ENCODE assay signal across 8 cellular contexts in genomic region chrX:40646489-40647306, GRCh38. TPM values are rescaled to one million over a fixed set of nuclear protein-coding genes. Genes with fewer than 3 reads are reported as not detected.
DNase-seq lines count a peak whose midpoint lies in the region; ATAC-seq and TF ChIP-seq lines count a peak whose summit lies in the region.

No MANE protein-coding gene starts in this region.

- peak overlapping the region; percentile 72 to 98 (median 96) for H3K27ac Mint-ChIP-seq in CD4-positive, CD25-positive, alpha-beta regulatory T cell

- peak overlapping the region; percentile 92 for H3K4me3 ChIP-seq in CD4-positive, CD25-positive, alpha-beta regulatory T cell (ENCODE audit: low read depth, low read length)
- H3K4me3 ChIP-seq in cardiac fibroblast (replicated peaks in 1 of 2; ENCODE audit: low read depth in 2 of 2, low read length in 2 of 2): peak overlapping the region; percentile 64 to 79

- DNase-seq in CD4-positive, CD25-positive, alpha-beta regulatory T cell: peak; percentile 7 to 44 (median 23)
- DNase-seq in HT-29 (ENCODE audit: low spot score) (peak; percentile 36), UCSD-AML1 (lab: John Stamatoyannopoulos, UW; ENCODE audit: unreplicated experiment) (peak; percentile 25), cardiac fibroblast (ENCODE audit: low read depth in 2 of 2) (peak; percentile 17 to 39), iris pigment epithelial cell (ENCODE audit: low read depth) (peak; percentile 40), NCI-H1048 (lab: John Stamatoyannopoulos, UW) (no peak)
- DNase-seq in stimulated activated CD4-positive, alpha-beta T cell treated with anti-CD3 and anti-CD28 coated beads, Interleukin-1b, Interleukin-23, amount 100 ng/mL, for 4 hours (ENCODE audit: low read depth in 2 of 2): peak; percentile 6 to 18

- H3K4me3 Mint-ChIP-seq in CD4-positive, CD25-positive, alpha-beta regulatory T cell: peak overlapping the region; percentile 97 to 98 (median 98)

- no peaks in the 10 kb centered on the region for H3K9me3 ChIP-seq in CD4-positive, CD25-positive, alpha-beta regulatory T cell (ENCODE audit: control insufficient read depth in 2 of 2, low read length in 2 of 2)

- H3K4me1 ChIP-seq in CD4-positive, CD25-positive, alpha-beta regulatory T cell (ENCODE audit: control insufficient read depth, insufficient read depth, low read length, poor library complexity, severe bottlenecking): peaks cover 26% of the 10 kb centered on the region

- H3K9me3 Mint-ChIP-seq in CD4-positive, CD25-positive, alpha-beta regulatory T cell: peaks cover 0 to 2% (median 0%) of the 10 kb centered on the region in 7 donors

- no peaks in the 10 kb centered on the region for H3K27me3 ChIP-seq in CD4-positive, CD25-positive, alpha-beta regulatory T cell (ENCODE audit: control insufficient read depth, insufficient read depth, low read length)

- ATAC-seq in CD4-positive, CD25-positive, alpha-beta regulatory T cell (ENCODE audit: low read depth in 2 of 2): peak; percentile 7 to 13
- peak; percentile 28 for ATAC-seq in GM21367 (IDR thresholded peaks at IDR 0.05; ENCODE audit: unreplicated experiment)

- peaks cover 3% of the 10 kb centered on the region for H3K36me3 ChIP-seq in CD4-positive, CD25-positive, alpha-beta regulatory T cell (ENCODE audit: control insufficient read depth, insufficient read depth, low read length)

- H3K4me1 Mint-ChIP-seq in CD4-positive, CD25-positive, alpha-beta regulatory T cell: peaks cover 14 to 48% (median 21%) of the 10 kb centered on the region in 4 donors

- TF ChIP-seq CTCF in cardiac fibroblast (IDR thresholded peaks at IDR 0.05; ENCODE audit: low read depth, low read length): no peak

- H3K27me3 Mint-ChIP-seq in CD4-positive, CD25-positive, alpha-beta regulatory T cell: no peaks in the 10 kb centered on the region

- peak overlapping the region; percentile 89 for H3K27ac ChIP-seq in CD4-positive, CD25-positive, alpha-beta regulatory T cell (ENCODE audit: insufficient read depth, low read length, poor library complexity, severe bottlenecking)

- H3K36me3 Mint-ChIP-seq in CD4-positive, CD25-positive, alpha-beta regulatory T cell: peaks cover 15% of the 10 kb centered on the region

RNA-seq across cellular contexts. Expression of gene CXorf38, which starts 0.7 kb away (rescaled TPM):
- 26.0 TPM for total RNA-seq in CD4-positive, CD25-positive, alpha-beta regulatory T cell
- polyA plus RNA-seq in CD4-positive, CD25-positive, alpha-beta regulatory T cell: 10 to 100 TPM; 34.0 to 36.9 (median 35.9) TPM
- 8.1 and 9.7 TPM in 2 replicates for total RNA-seq in HT-29 (2014; rRNA removed; shearing (Covaris generic))

RNA-seq across cellular contexts. Expression of gene MPC1L, which starts 23.5 kb away (rescaled TPM):
- not detected for total RNA-seq in CD4-positive, CD25-positive, alpha-beta regulatory T cell
- under 1 TPM in 1 of 4 donors, not detected in 3; 0.42 TPM for polyA plus RNA-seq in CD4-positive, CD25-positive, alpha-beta regulatory T cell
- not detected in 2 replicates for total RNA-seq in HT-29 (2014; rRNA removed; shearing (Covaris generic))
